In genomic region chr6:44059359-44060342, GRCh38 we compare ENCODE assay signal across 12 cellular contexts.
A peak's percentile ranks its signal among the peaks of the same experiment; 100 is the strongest.
DNase-seq lines count a peak whose midpoint lies in the region; ATAC-seq, FAIRE-seq and TF ChIP-seq lines count a peak whose summit lies in the region.
"Had no signal": no experiment of that assay in that cellular context is flagged by ENCODE, and none has a peak within 500 bp of the region (broad histone marks: within the 10 kb centered on the region; RNA-seq: fewer than 3 reads in every experiment).

No MANE protein-coding gene starts in this region.

- no peak overlapping the region for H3K4me3 Mint-ChIP-seq in stimulated activated memory B cell treated with anti-CD40 and anti-IgM and Interleukin-4, amounts not matched to agents 10 μg/mL and 1 μg/mL and 100 μg/mL, for 72 hours
- H3K4me3 Mint-ChIP-seq: activated CD8-positive, alpha-beta T cell treated with anti-CD3 and anti-CD28 coated beads for 36 hours; central memory CD8-positive, alpha-beta T cell had no signal

- no peaks in the 10 kb centered on the region for H3K36me3 ChIP-seq in breast epithelium
- no peaks in the 10 kb centered on the region for H3K36me3 ChIP-seq in keratinocyte (ENCODE audit: control insufficient read depth in 2 of 2, extremely low read depth in 1 of 2, insufficient read depth in 2 of 2, low read length in 2 of 2)

- DNase-seq in breast epithelium (ENCODE audit: low spot score in 2 of 2) (peak in 1 of 2 donors; percentile 60), keratinocyte (ENCODE audit: low read depth, low spot score) (no peak), SKM-1 (lab: John Stamatoyannopoulos, UW; ENCODE audit: unreplicated experiment) (no peak), occipital lobe (lab: John Stamatoyannopoulos, UW) (no peak)
- DNase-seq: activated CD8-positive, alpha-beta T cell treated with anti-CD3 and anti-CD28 coated beads for 36 hours; DMS153; Kasumi-1 had no signal

- peaks cover 43% of the 10 kb centered on the region for H3K27me3 Mint-ChIP-seq in stimulated activated memory B cell treated with anti-CD40 and anti-IgM and Interleukin-4, amounts not matched to agents 10 μg/mL and 1 μg/mL and 100 μg/mL, for 72 hours
- H3K27me3 Mint-ChIP-seq: central memory CD8-positive, alpha-beta T cell had no signal

- TF ChIP-seq POLR2A in breast epithelium (IDR thresholded peaks at IDR 0.05): no peak

- ATAC-seq in GM19395 (IDR thresholded peaks at IDR 0.05; ENCODE audit: unreplicated experiment) (peak; percentile 12), GM18867 (IDR thresholded peaks at IDR 0.05; ENCODE audit: unreplicated experiment) (no peak), HG03135 (IDR thresholded peaks at IDR 0.05; ENCODE audit: unreplicated experiment) (no peak)
- ATAC-seq in stimulated activated memory B cell treated with anti-CD40 and anti-IgM and Interleukin-4, amounts not matched to agents 10 μg/mL and 1 μg/mL and 100 μg/mL, for 72 hours: no peak

- dilution Hi-C loops in keratinocyte (cut with MboI; ENCODE audit: extremely low pct_ligation_motif_present, low sequenced_read_pairs): no loop called here

- peak overlapping the region; percentile 53 for H3K9ac ChIP-seq in keratinocyte (ENCODE audit: control insufficient read depth, extremely low read depth, insufficient read depth, low read length)

- no peak overlapping the region for H2AFZ ChIP-seq in keratinocyte (ENCODE audit: control insufficient read depth, low read length)

- peaks cover 5% of the 10 kb centered on the region for H3K9me3 Mint-ChIP-seq in stimulated activated memory B cell treated with anti-CD40 and anti-IgM and Interleukin-4, amounts not matched to agents 10 μg/mL and 1 μg/mL and 100 μg/mL, for 72 hours
- H3K9me3 Mint-ChIP-seq: activated CD8-positive, alpha-beta T cell treated with anti-CD3 and anti-CD28 coated beads for 36 hours; central memory CD8-positive, alpha-beta T cell had no signal

- no peaks in the 10 kb centered on the region for H3K27me3 ChIP-seq in breast epithelium
- no peaks in the 10 kb centered on the region for H3K27me3 ChIP-seq in keratinocyte (ENCODE audit: control insufficient read depth, extremely low read depth, insufficient read depth, low read length)

- H3K4me1 Mint-ChIP-seq in stimulated activated memory B cell treated with anti-CD40 and anti-IgM and Interleukin-4, amounts not matched to agents 10 μg/mL and 1 μg/mL and 100 μg/mL, for 72 hours: peaks cover 17% of the 10 kb centered on the region

- FAIRE-seq in keratinocyte (lab: Jason Lieb, UNC): no peak

- no peaks in the 10 kb centered on the region for H4K20me1 ChIP-seq in keratinocyte (ENCODE audit: control insufficient read depth, extremely low read depth, insufficient read depth, low read length)

- TF ChIP-seq CTCF in breast epithelium (IDR thresholded peaks at IDR 0.05) (no peak), keratinocyte (optimal IDR thresholded peaks at IDR 0.05 in 1 of 3, IDR thresholded peaks at IDR 0.05 in 1 of 3, conservative IDR thresholded peaks at IDR 0.05 in 1 of 3; ENCODE audit: extremely low read depth in 1 of 3, insufficient read depth in 2 of 3, low read length in 3 of 3) (no peak)

- H3K27ac ChIP-seq in breast epithelium (peak overlapping the region; percentile 96), keratinocyte (ENCODE audit: control insufficient read depth, insufficient read depth, low read length) (peak overlapping the region; percentile 64)

- intact Hi-C loops in breast epithelium (cut with DNase I; ENCODE audit: low total_unique reads): no loop called here

- peak overlapping the region; percentile 67 for H3K27ac Mint-ChIP-seq in stimulated activated memory B cell treated with anti-CD40 and anti-IgM and Interleukin-4, amounts not matched to agents 10 μg/mL and 1 μg/mL and 100 μg/mL, for 72 hours
- H3K27ac Mint-ChIP-seq: activated CD8-positive, alpha-beta T cell treated with anti-CD3 and anti-CD28 coated beads for 36 hours had no signal

- H3K4me1 ChIP-seq in breast epithelium: peaks cover 17 to 36% of the 10 kb centered on the region in 2 donors
- H3K4me1 ChIP-seq in keratinocyte (ENCODE audit: control insufficient read depth, extremely low read depth, insufficient read depth, low read length): peaks cover 70% of the 10 kb centered on the region

- H3K9me3 ChIP-seq in breast epithelium (no peaks in the 10 kb centered on the region), keratinocyte (ENCODE audit: control insufficient read depth, low read depth, low read length) (no peaks in the 10 kb centered on the region)

- H3K9me1 ChIP-seq in keratinocyte (ENCODE audit: control insufficient read depth, extremely low read depth, insufficient read depth, low read length): no peaks in the 10 kb centered on the region

- peaks cover 15% of the 10 kb centered on the region for H3K36me3 Mint-ChIP-seq in stimulated activated memory B cell treated with anti-CD40 and anti-IgM and Interleukin-4, amounts not matched to agents 10 μg/mL and 1 μg/mL and 100 μg/mL, for 72 hours

- peak overlapping the region; percentile 52 for H3K4me2 ChIP-seq in keratinocyte (ENCODE audit: control insufficient read depth, extremely low read depth, insufficient read depth, low read depth, low read length)

- H3K79me2 ChIP-seq in keratinocyte (ENCODE audit: control insufficient read depth, insufficient read depth, low read length): no peaks in the 10 kb centered on the region

- peak overlapping the region in 1 of 3 donors; percentile 13 for H3K4me3 ChIP-seq in breast epithelium
- H3K4me3 ChIP-seq in keratinocyte (ENCODE audit: control insufficient read depth in 2 of 3, extremely low read depth in 1 of 3, insufficient read depth in 2 of 3, low read depth in 1 of 3, low read length in 3 of 3): no peak overlapping the region
